Comparison of ENCODE assay signal across 1 cellular context in the genomic region with DNA sequence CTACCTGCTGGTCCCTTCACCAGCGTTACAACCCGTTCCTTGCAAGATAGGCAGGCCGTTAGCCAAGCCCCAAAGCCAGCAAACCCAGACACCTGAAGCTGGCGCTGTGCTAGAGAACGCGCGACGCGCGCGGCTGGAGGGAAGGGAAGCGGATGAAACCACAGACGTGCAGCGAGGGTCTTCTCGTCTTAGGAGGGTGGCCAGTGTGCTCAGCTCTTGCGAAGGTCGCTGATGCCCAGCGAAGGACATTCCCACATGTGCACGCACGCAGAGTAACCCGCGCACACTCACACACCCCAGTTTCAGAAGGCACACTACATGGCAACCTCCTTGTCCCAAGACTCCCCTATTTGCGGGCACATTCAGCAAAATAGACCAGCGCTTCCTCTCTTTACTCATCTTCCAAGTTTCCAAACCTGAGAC.
TF ChIP-seq lines count a peak whose summit lies in the region.

No MANE protein-coding gene starts in this region.

TF ChIP-seq in IMR-90, 13 proteins besides CTCF, POLR2A, EP300 and RAD21 (continued from another document):
- TF ChIP-seq, protein P1, sequence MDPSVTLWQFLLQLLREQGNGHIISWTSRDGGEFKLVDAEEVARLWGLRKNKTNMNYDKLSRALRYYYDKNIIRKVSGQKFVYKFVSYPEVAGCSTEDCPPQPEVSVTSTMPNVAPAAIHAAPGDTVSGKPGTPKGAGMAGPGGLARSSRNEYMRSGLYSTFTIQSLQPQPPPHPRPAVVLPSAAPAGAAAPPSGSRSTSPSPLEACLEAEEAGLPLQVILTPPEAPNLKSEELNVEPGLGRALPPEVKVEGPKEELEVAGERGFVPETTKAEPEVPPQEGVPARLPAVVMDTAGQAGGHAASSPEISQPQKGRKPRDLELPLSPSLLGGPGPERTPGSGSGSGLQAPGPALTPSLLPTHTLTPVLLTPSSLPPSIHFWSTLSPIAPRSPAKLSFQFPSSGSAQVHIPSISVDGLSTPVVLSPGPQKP (IDR thresholded peaks at IDR 0.05; ENCODE audit: borderline replicate concordance, low read depth, low read length) = no peak
TF ChIP-seq in IMR-90: peak in this region for 0.
